In the genomic region with DNA sequence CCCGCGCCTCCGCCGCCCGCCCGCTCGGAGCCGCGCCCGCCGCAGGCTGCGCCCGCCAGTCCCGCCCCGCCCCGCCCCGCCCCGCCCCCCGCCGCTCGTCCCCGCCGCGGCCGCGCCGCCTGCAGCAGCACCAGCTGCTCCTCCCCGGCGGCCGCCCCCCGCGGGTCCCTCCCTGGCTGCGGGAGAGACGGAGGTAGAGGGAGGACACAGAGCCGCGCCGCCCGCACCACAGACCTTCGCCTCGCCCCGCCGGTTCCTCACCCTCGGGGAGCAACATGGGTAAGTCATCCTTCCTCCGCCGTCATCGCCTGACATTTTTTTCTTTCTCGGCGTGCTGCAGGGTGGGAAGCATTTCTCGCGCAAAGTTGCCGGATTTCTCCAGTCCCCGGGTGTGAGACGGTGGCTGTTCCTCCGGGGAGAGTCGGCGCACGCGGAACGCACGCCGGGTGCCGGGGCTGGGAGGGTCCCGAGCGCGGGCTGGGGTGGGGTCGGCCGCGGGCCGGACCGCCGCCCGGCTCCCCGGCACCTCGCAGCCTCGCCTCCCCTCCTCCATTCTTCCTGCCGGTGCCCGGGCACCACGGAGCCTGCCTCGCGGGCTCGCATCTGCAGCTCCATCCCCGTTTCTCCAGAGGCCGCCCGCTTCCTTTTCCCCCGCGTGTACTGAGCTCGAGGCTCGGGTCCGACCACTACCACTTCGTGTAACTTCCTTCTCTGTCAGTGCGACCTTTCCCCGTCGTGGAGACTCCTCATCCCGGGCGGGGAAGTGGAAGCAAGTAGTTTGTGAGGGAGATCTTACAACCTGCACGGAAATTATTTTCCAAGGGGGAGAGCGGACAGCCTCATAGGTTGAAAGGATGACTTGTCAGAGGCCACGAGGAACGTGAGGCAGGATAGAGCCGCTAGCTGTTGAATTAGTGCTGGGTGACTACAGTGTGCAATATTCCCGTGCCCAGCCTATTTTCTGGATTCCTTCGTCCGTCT, we compare ENCODE assay signal across 1 cellular context.
TF ChIP-seq lines count a peak whose summit lies in the region.

TSS of gene RAP1GDS1 (plus strand) at position 94 of the 981 bp plus-strand sequence. CDS start at position 276, 182 bp downstream.

TF ChIP-seq in GM12878, 131 proteins besides CTCF, POLR2A, EP300 and RAD21:
- no peak for TF ChIP-seq ZBTB11 (CRISPR knock-in tag; IDR thresholded peaks at IDR 0.05)
- TF ChIP-seq POU2F2 (IDR thresholded peaks at IDR 0.05; ENCODE audit: borderline replicate concordance, low read depth, low read length): 0 out of 3 replicates have a peak, but pooled peaks have one; percentile 15
- no peak for TF ChIP-seq IRF5 (IDR thresholded peaks at IDR 0.05; ENCODE audit: borderline replicate concordance)
- TF ChIP-seq ZNF687 (IDR thresholded peaks at IDR 0.05): no peak
- 0 out of 2 replicates have a peak, but pooled peaks have one; percentile 20 for TF ChIP-seq SIN3A (IDR thresholded peaks at IDR 0.05; ENCODE audit: low read depth, low read length)
- no peak for TF ChIP-seq JUNB (IDR thresholded peaks at IDR 0.05)
- no peak for TF ChIP-seq TAF1 (IDR thresholded peaks at IDR 0.05; ENCODE audit: borderline replicate concordance, low read depth, low read length)
- TF ChIP-seq GATAD2B (conservative IDR thresholded peaks at IDR 0.05; ENCODE audit: low read depth): peak; percentile 51; the same call in 1 of the 2 replicates
- TF ChIP-seq ZNF384 (IDR thresholded peaks at IDR 0.05; ENCODE audit: borderline replicate concordance, low read depth, low read length): 0 out of 2 replicates have a peak, but pooled peaks have one; percentile 10
- TF ChIP-seq KLF5 (IDR thresholded peaks at IDR 0.05; ENCODE audit: partially characterized antibody): peak; percentile 26
- TF ChIP-seq ZBTB33 (IDR thresholded peaks at IDR 0.05): no peak
- TF ChIP-seq KDM1A (IDR thresholded peaks at IDR 0.05; ENCODE audit: borderline replicate concordance): no peak
- TF ChIP-seq IKZF2 (IDR thresholded peaks at IDR 0.05): peak; percentile 38 to 54; a peak in 1 of 4 replicates
- no peak for TF ChIP-seq SKIL (IDR thresholded peaks at IDR 0.05; ENCODE audit: low read depth, poor library complexity, severe bottlenecking)
- TF ChIP-seq, protein P1, sequence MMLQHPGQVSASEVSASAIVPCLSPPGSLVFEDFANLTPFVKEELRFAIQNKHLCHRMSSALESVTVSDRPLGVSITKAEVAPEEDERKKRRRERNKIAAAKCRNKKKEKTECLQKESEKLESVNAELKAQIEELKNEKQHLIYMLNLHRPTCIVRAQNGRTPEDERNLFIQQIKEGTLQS (IDR thresholded peaks at IDR 0.05; ENCODE audit: borderline replicate concordance, extremely low read depth, low read depth, low read length): no peak
- TF ChIP-seq PAX5 (IDR thresholded peaks at IDR 0.05; ENCODE audit: borderline replicate concordance, low read depth, low read length): no peak
- peak; percentile 22 for TF ChIP-seq DPF2 (IDR thresholded peaks at IDR 0.05)
- 0 out of 4 replicates have a peak, but pooled peaks of 1 of the 2 experiments have one; percentile 29 for TF ChIP-seq BHLHE40 (IDR thresholded peaks at IDR 0.05; ENCODE audit: borderline replicate concordance in 1 of 2, low read depth in 2 of 2, low read length in 1 of 2)
- TF ChIP-seq PRDM15 (CRISPR knock-in tag; IDR thresholded peaks at IDR 0.05): no peak
- no peak for TF ChIP-seq SMARCA5 (IDR thresholded peaks at IDR 0.05)
- TF ChIP-seq TCF3 (IDR thresholded peaks at IDR 0.05; ENCODE audit: borderline replicate concordance, insufficient read depth, low read depth, low read length): 0 out of 2 replicates have a peak, but pooled peaks have one; percentile 21
- TF ChIP-seq IKZF1 (conservative IDR thresholded peaks at IDR 0.05): peak; percentile 59
- no peak for TF ChIP-seq MTA2 (IDR thresholded peaks at IDR 0.05; ENCODE audit: low read depth)
- TF ChIP-seq EED (IDR thresholded peaks at IDR 0.05; ENCODE audit: low read depth): peak; percentile 37
- TF ChIP-seq SP1 (IDR thresholded peaks at IDR 0.05; ENCODE audit: low read depth, low read length): no peak
- TF ChIP-seq MLLT1 (IDR thresholded peaks at IDR 0.05): no peak
- TF ChIP-seq CBX3 (IDR thresholded peaks at IDR 0.05; ENCODE audit: borderline replicate concordance, low read depth): no peak
- TF ChIP-seq RB1 (IDR thresholded peaks at IDR 0.05; ENCODE audit: borderline replicate concordance): no peak
- TF ChIP-seq POLR2AphosphoS5 (IDR thresholded peaks at IDR 0.05; ENCODE audit: low read length): peak; percentile 41; the same call in 1 of the 2 replicates
- TF ChIP-seq FOXK2 (IDR thresholded peaks at IDR 0.05): no peak
- no peak for TF ChIP-seq HDAC6 (IDR thresholded peaks at IDR 0.05; ENCODE audit: unreplicated experiment)
- TF ChIP-seq CBX5 (IDR thresholded peaks at IDR 0.05; ENCODE audit: low read depth): no peak
